Comparison of ENCODE assay signal across 10 cellular contexts in genomic region chr1:161461450-161462204, GRCh38. TPM values are rescaled to one million over a fixed set of nuclear protein-coding genes. Genes with fewer than 3 reads are reported as not detected.
DNase-seq lines count a peak whose midpoint lies in the region; ATAC-seq lines count a peak whose summit lies in the region.
"Not testable (repeated sequence)": the region's sequence is repeated elsewhere in the genome, so short reads cannot be mapped to it uniquely, and the experiment has no call there.
"Had no signal": no experiment of that assay in that cellular context is flagged by ENCODE, and none has a peak within 500 bp of the region (broad histone marks: within the 10 kb centered on the region; RNA-seq: fewer than 3 reads in every experiment).

No MANE protein-coding gene starts in this region.

- H3K27ac Mint-ChIP-seq in activated CD8-positive, alpha-beta memory T cell treated with anti-CD3 and anti-CD28 coated beads, Interleukin-2, amount 10 ng/mL, durations not matched to agents 7 days and 5 days; stimulated activated effector memory CD8-positive, alpha-beta T cell treated with anti-CD3 and anti-CD28 coated beads, Interleukin-12 subunit alpha, Interleukin-12 subunit beta, amount 100 ng/mL, for 72 hours: not testable (repeated sequence)

- peak; percentile 50 for ATAC-seq in GM18867 (IDR thresholded peaks at IDR 0.05; ENCODE audit: unreplicated experiment)
- peak; percentile 41 for ATAC-seq in GM21367 (IDR thresholded peaks at IDR 0.05; ENCODE audit: unreplicated experiment)
- peak; percentile 39 for ATAC-seq in HG02588 (IDR thresholded peaks at IDR 0.05; ENCODE audit: unreplicated experiment)
- ATAC-seq in HG03039 (IDR thresholded peaks at IDR 0.05; ENCODE audit: unreplicated experiment) = peak; percentile 42
- peak; percentile 35 for ATAC-seq in HG03520 (IDR thresholded peaks at IDR 0.05; ENCODE audit: unreplicated experiment)
- ATAC-seq in activated CD8-positive, alpha-beta memory T cell treated with anti-CD3 and anti-CD28 coated beads, Interleukin-2, amount 10 ng/mL, durations not matched to agents 7 days and 5 days = peak; percentile 45
- ATAC-seq in left cardiac atrium = peak; percentile 47 to 85
- ATAC-seq in stimulated activated effector memory CD8-positive, alpha-beta T cell treated with anti-CD3 and anti-CD28 coated beads, Interleukin-12 subunit alpha, Interleukin-12 subunit beta, amount 100 ng/mL, for 72 hours = peak; percentile 60

- not testable (repeated sequence) for DNase-seq in activated CD8-positive, alpha-beta memory T cell treated with anti-CD3 and anti-CD28 coated beads, Interleukin-2, amount 10 ng/mL, durations not matched to agents 7 days and 5 days; left cardiac atrium; stimulated activated effector memory CD8-positive, alpha-beta T cell treated with anti-CD3 and anti-CD28 coated beads, Interleukin-12 subunit alpha, Interleukin-12 subunit beta, amount 100 ng/mL, for 72 hours (ENCODE audit: low spot score in 2 of 2)

- not testable (repeated sequence) for H3K27me3 Mint-ChIP-seq in activated CD8-positive, alpha-beta memory T cell treated with anti-CD3 and anti-CD28 coated beads, Interleukin-2, amount 10 ng/mL, durations not matched to agents 7 days and 5 days

- not testable (repeated sequence) for H3K4me3 Mint-ChIP-seq in activated CD8-positive, alpha-beta memory T cell treated with anti-CD3 and anti-CD28 coated beads, Interleukin-2, amount 10 ng/mL, durations not matched to agents 7 days and 5 days; stimulated activated effector memory CD8-positive, alpha-beta T cell treated with anti-CD3 and anti-CD28 coated beads, Interleukin-12 subunit alpha, Interleukin-12 subunit beta, amount 100 ng/mL, for 72 hours

- CTCF ChIA-PET in activated CD8-positive, alpha-beta memory T cell treated with anti-CD3 and anti-CD28 coated beads, Interleukin-2, amount 10 ng/mL, durations not matched to agents 7 days and 5 days (lab: Charles Lee) = not testable (repeated sequence)

- H3K36me3 Mint-ChIP-seq in activated CD8-positive, alpha-beta memory T cell treated with anti-CD3 and anti-CD28 coated beads, Interleukin-2, amount 10 ng/mL, durations not matched to agents 7 days and 5 days; stimulated activated effector memory CD8-positive, alpha-beta T cell treated with anti-CD3 and anti-CD28 coated beads, Interleukin-12 subunit alpha, Interleukin-12 subunit beta, amount 100 ng/mL, for 72 hours: not testable (repeated sequence)

- intact Hi-C loops in left cardiac atrium (cut with DNase I) = not testable (repeated sequence)

- H3K9me3 Mint-ChIP-seq in activated CD8-positive, alpha-beta memory T cell treated with anti-CD3 and anti-CD28 coated beads, Interleukin-2, amount 10 ng/mL, durations not matched to agents 7 days and 5 days (ENCODE audit: low read depth); stimulated activated effector memory CD8-positive, alpha-beta T cell treated with anti-CD3 and anti-CD28 coated beads, Interleukin-12 subunit alpha, Interleukin-12 subunit beta, amount 100 ng/mL, for 72 hours: not testable (repeated sequence)

- not testable (repeated sequence) for H3K4me1 Mint-ChIP-seq in activated CD8-positive, alpha-beta memory T cell treated with anti-CD3 and anti-CD28 coated beads, Interleukin-2, amount 10 ng/mL, durations not matched to agents 7 days and 5 days; stimulated activated effector memory CD8-positive, alpha-beta T cell treated with anti-CD3 and anti-CD28 coated beads, Interleukin-12 subunit alpha, Interleukin-12 subunit beta, amount 100 ng/mL, for 72 hours

RNA-seq across cellular contexts. Expression of gene FCGR2A, which starts 43.6 kb away (rescaled TPM):
- total RNA-seq in activated CD8-positive, alpha-beta memory T cell treated with anti-CD3 and anti-CD28 coated beads, Interleukin-2, amount 10 ng/mL, durations not matched to agents 7 days and 5 days = under 1 TPM in 1 of 2 experiments, not detected in 1; 0.35 TPM
- total RNA-seq in left cardiac atrium = 10 to 100 TPM; 37.9 to 48.7 TPM
- total RNA-seq: LHCN-M2, osteocyte had no signal

Comparison
In these comparisons a context has a peak if more than half of its experiments do, and no peak if none do; other contexts are left out.
1. RNA of gene FCGR2A, which starts 43.6 kb away (total RNA-seq): 37.9 to 48.7 TPM in left cardiac atrium; 0.35 TPM in activated CD8-positive, alpha-beta memory T cell treated with anti-CD3 and anti-CD28 coated beads, Interleukin-2, amount 10 ng/mL, durations not matched to agents 7 days and 5 days; every median in the first group is over 10 times any median in the second.
2. Peak in every context shown above with its lines, with median percentiles within 50 percentile points of each other: ATAC-seq.